Comparison of ENCODE assay signal across 1 cellular context in the genomic region with DNA sequence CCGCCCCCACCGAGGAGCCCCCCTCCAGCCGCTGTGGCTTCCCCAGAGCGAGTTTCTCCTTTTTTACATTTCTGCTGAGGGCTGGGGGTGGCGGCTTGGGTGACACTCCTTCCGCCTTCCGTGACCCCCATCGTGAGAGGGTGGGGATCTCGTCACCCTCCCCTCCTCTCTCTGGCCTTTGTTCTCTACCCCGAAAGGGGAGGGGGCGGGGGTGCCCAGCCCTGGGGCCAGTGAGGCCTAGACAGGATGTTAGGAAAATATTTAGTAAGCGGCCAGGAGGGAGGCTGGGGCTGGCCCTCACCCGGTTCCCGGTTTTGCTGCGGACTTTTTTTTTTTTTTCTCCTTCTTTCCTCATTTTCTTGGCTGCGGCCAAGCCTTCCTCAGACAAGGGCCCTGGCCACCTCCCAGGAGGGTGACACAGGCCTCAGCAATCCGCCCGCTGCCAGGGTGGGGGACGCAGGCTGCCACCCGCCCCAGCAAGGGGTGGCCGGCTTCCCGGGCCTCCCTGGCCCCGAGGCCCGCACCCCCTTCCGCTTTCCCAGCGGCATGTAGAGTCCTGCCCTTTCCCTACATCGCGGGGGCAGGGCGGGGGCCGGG.
TF ChIP-seq lines count a peak whose summit lies in the region.

No MANE protein-coding gene starts in this region.

TF ChIP-seq in GM23338, 12 proteins besides CTCF, POLR2A, EP300 and RAD21 (continued from another document):
- TF ChIP-seq, protein P1, sequence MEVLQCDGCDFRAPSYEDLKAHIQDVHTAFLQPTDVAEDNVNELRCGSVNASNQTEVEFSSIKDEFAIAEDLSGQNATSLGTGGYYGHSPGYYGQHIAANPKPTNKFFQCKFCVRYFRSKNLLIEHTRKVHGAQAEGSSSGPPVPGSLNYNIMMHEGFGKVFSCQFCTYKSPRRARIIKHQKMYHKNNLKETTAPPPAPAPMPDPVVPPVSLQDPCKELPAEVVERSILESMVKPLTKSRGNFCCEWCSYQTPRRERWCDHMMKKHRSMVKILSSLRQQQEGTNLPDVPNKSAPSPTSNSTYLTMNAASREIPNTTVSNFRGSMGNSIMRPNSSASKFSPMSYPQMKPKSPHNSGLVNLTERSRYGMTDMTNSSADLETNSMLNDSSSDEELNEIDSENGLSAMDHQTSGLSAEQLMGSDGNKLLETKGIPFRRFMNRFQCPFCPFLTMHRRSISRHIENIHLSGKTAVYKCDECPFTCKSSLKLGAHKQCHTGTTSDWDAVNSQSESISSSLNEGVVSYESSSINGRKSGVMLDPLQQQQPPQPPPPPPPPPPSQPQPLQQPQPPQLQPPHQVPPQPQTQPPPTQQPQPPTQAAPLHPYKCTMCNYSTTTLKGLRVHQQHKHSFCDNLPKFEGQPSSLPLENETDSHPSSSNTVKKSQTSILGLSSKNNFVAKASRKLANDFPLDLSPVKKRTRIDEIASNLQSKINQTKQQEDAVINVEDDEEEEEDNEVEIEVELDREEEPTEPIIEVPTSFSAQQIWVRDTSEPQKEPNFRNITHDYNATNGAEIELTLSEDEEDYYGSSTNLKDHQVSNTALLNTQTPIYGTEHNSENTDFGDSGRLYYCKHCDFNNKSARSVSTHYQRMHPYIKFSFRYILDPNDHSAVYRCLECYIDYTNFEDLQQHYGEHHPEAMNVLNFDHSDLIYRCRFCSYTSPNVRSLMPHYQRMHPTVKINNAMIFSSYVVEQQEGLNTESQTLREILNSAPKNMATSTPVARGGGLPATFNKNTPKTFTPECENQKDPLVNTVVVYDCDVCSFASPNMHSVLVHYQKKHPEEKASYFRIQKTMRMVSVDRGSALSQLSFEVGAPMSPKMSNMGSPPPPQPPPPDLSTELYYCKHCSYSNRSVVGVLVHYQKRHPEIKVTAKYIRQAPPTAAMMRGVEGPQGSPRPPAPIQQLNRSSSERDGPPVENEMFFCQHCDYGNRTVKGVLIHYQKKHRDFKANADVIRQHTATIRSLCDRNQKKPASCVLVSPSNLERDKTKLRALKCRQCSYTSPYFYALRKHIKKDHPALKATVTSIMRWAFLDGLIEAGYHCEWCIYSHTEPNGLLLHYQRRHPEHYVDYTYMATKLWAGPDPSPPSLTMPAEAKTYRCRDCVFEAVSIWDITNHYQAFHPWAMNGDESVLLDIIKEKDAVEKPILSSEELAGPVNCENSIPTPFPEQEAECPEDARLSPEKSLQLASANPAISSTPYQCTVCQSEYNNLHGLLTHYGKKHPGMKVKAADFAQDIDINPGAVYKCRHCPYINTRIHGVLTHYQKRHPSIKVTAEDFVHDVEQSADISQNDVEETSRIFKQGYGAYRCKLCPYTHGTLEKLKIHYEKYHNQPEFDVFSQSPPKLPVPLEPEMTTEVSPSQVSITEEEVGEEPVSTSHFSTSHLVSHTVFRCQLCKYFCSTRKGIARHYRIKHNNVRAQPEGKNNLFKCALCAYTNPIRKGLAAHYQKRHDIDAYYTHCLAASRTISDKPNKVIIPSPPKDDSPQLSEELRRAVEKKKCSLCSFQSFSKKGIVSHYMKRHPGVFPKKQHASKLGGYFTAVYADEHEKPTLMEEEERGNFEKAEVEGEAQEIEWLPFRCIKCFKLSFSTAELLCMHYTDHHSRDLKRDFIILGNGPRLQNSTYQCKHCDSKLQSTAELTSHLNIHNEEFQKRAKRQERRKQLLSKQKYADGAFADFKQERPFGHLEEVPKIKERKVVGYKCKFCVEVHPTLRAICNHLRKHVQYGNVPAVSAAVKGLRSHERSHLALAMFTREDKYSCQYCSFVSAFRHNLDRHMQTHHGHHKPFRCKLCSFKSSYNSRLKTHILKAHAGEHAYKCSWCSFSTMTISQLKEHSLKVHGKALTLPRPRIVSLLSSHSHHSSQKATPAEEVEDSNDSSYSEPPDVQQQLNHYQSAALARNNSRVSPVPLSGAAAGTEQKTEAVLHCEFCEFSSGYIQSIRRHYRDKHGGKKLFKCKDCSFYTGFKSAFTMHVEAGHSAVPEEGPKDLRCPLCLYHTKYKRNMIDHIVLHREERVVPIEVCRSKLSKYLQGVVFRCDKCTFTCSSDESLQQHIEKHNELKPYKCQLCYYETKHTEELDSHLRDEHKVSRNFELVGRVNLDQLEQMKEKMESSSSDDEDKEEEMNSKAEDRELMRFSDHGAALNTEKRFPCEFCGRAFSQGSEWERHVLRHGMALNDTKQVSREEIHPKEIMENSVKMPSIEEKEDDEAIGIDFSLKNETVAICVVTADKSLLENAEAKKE (CRISPR knock-in tag; IDR thresholded peaks at IDR 0.05): no peak
- no peak for TF ChIP-seq EZH2 (IDR thresholded peaks at IDR 0.05; ENCODE audit: low read depth, unreplicated experiment)
- no peak for TF ChIP-seq JUNB (IDR thresholded peaks at IDR 0.05; ENCODE audit: unreplicated experiment)
- TF ChIP-seq ZNF114 (CRISPR knock-in tag; IDR thresholded peaks at IDR 0.05): no peak
- TF ChIP-seq, protein P2, sequence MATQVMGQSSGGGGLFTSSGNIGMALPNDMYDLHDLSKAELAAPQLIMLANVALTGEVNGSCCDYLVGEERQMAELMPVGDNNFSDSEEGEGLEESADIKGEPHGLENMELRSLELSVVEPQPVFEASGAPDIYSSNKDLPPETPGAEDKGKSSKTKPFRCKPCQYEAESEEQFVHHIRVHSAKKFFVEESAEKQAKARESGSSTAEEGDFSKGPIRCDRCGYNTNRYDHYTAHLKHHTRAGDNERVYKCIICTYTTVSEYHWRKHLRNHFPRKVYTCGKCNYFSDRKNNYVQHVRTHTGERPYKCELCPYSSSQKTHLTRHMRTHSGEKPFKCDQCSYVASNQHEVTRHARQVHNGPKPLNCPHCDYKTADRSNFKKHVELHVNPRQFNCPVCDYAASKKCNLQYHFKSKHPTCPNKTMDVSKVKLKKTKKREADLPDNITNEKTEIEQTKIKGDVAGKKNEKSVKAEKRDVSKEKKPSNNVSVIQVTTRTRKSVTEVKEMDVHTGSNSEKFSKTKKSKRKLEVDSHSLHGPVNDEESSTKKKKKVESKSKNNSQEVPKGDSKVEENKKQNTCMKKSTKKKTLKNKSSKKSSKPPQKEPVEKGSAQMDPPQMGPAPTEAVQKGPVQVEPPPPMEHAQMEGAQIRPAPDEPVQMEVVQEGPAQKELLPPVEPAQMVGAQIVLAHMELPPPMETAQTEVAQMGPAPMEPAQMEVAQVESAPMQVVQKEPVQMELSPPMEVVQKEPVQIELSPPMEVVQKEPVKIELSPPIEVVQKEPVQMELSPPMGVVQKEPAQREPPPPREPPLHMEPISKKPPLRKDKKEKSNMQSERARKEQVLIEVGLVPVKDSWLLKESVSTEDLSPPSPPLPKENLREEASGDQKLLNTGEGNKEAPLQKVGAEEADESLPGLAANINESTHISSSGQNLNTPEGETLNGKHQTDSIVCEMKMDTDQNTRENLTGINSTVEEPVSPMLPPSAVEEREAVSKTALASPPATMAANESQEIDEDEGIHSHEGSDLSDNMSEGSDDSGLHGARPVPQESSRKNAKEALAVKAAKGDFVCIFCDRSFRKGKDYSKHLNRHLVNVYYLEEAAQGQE (IDR thresholded peaks at IDR 0.05; ENCODE audit: unreplicated experiment): no peak
- no peak for TF ChIP-seq NANOG (IDR thresholded peaks at IDR 0.05; ENCODE audit: borderline replicate concordance)
